14 cellular contexts compared by ENCODE assay signal in the genomic region with DNA sequence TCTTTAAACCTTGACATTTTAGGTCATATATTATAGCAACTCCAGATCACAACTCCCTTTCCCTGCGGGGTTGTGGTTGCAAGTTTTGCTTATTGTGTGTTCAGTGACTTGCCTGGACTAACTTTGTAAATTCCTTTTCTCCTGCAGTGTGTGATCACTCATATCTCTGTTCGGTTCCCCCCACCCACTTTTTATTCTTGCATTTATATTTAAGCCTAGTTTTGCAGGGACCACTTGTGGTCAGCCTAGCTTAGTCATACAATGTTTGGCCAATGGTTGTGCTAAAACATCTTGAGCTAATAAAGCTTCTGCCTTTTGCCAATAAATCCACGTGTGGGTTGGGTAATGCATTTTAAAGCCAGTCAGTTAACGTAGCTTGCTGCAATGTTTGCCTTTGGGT.
"Had no signal": no experiment of that assay in that cellular context is flagged by ENCODE, and none has a peak within 500 bp of the region (broad histone marks: within the 10 kb centered on the region; RNA-seq: fewer than 3 reads in every experiment).

No MANE protein-coding gene starts in this region.

- H3K36me3 Mint-ChIP-seq: activated naive CD8-positive, alpha-beta T cell treated with anti-CD3 and anti-CD28 coated beads, Interleukin-2, amount 10 ng/mL, durations not matched to agents 7 days and 5 days had no signal

- H3K9me3 Mint-ChIP-seq: activated naive CD8-positive, alpha-beta T cell treated with anti-CD3 and anti-CD28 coated beads, Interleukin-2, amount 10 ng/mL, durations not matched to agents 7 days and 5 days had no signal

- H3K9me3 ChIP-seq: testis, upper lobe of right lung had no signal

- H3K4me1 ChIP-seq: testis, upper lobe of right lung had no signal

- H3K36me3 ChIP-seq: upper lobe of right lung had no signal

- H3K4me3 ChIP-seq: lung, smooth muscle cell, testis, upper lobe of right lung had no signal

- H3K4me3 Mint-ChIP-seq: activated naive CD8-positive, alpha-beta T cell treated with anti-CD3 and anti-CD28 coated beads, Interleukin-2, amount 10 ng/mL, durations not matched to agents 7 days and 5 days; central memory CD8-positive, alpha-beta T cell; naive thymus-derived CD4-positive, alpha-beta T cell had no signal

- H3K27ac ChIP-seq: testis, upper lobe of right lung had no signal

- ATAC-seq: esophagus mucosa; naive thymus-derived CD4-positive, alpha-beta T cell; upper lobe of right lung had no signal

- H3K27me3 ChIP-seq: testis had no signal

- DNase-seq: activated CD4-positive, alpha-beta T cell treated with anti-CD3 and anti-CD28 coated beads for 1 hour; activated CD4-positive, alpha-beta T cell treated with anti-CD3 and anti-CD28 coated beads, Interleukin-2, amount 50 U/mL, for 48 hours; activated naive CD8-positive, alpha-beta T cell treated with anti-CD3 and anti-CD28 coated beads, Interleukin-2, amount 10 ng/mL, durations not matched to agents 7 days and 5 days; activated T-cell treated with anti-CD3 and anti-CD28 coated beads, Interleukin-2, amount 50 U/mL, for 48 hours; naive thymus-derived CD4-positive, alpha-beta T cell; stimulated activated CD4-positive, alpha-beta T cell treated with anti-CD3 and anti-CD28 coated beads, Interleukin-1b, Interleukin-23, amount 100 ng/mL, for 48 hours; stimulated activated naive CD4-positive, alpha-beta T cell; T-helper 9 cell; testis; upper lobe of right lung had no signal

- H3K27ac Mint-ChIP-seq: activated naive CD8-positive, alpha-beta T cell treated with anti-CD3 and anti-CD28 coated beads, Interleukin-2, amount 10 ng/mL, durations not matched to agents 7 days and 5 days; naive thymus-derived CD4-positive, alpha-beta T cell had no signal

- H3K4me1 Mint-ChIP-seq: activated naive CD8-positive, alpha-beta T cell treated with anti-CD3 and anti-CD28 coated beads, Interleukin-2, amount 10 ng/mL, durations not matched to agents 7 days and 5 days; central memory CD8-positive, alpha-beta T cell; naive thymus-derived CD4-positive, alpha-beta T cell had no signal
